In the genomic region with DNA sequence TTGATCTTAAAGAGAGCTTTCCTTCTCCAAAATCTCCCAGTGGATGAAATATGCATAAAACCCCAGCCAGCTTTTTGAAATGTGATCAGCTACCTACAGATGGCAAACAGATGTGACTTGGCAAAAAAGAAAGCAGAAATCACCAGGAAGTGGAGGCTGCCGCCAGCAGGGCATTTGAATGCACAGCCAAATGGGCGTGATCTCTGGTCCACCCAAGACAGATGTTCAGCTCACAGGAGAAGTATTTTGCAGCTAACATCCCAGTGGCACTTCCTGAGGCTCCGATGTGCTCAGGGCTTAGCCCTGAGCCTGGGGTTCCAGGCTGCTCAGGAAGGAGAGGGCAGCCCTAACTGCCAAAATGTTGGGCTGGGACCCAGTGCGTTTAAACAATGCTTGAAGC, we compare ENCODE assay signal across 9 cellular contexts.
DNase-seq lines count a peak whose midpoint lies in the region; ATAC-seq, FAIRE-seq and TF ChIP-seq lines count a peak whose summit lies in the region.
"Had no signal": no experiment of that assay in that cellular context is flagged by ENCODE, and none has a peak within 500 bp of the region (broad histone marks: within the 10 kb centered on the region; RNA-seq: fewer than 3 reads in every experiment).

No MANE protein-coding gene starts in this region.

- no peak for FAIRE-seq in pancreas (lab: Jason Lieb, UNC)

- H3K27me3 ChIP-seq in breast epithelium = no peaks in the 10 kb centered on the region
- H3K27me3 ChIP-seq in upper lobe of left lung = no peaks in the 10 kb centered on the region
- no peaks in the 10 kb centered on the region for H3K27me3 ChIP-seq in pancreas

- BruUV-seq in MCF 10A (replicated peaks; lab: Mats Ljungman, UMichigan) = no TSS peak

- WGBS in upper lobe of left lung, 2 donors = 40 to 65% methylated on average over 4 of the region's 4 CpGs
- 79 to 87% methylated on average over 4 of the region's 4 CpGs for WGBS in pancreas, 2 donors

- no peak for TF ChIP-seq EP300 in upper lobe of left lung (IDR thresholded peaks at IDR 0.05)

- H3K36me3 Mint-ChIP-seq in MCF 10A (ENCODE audit: insufficient read depth, unreplicated experiment) = no peaks in the 10 kb centered on the region
- peaks cover 8% of the 10 kb centered on the region for H3K36me3 Mint-ChIP-seq in chondrocyte (ENCODE audit: low read depth)
- no peaks in the 10 kb centered on the region for H3K36me3 Mint-ChIP-seq in WTC11

- intact Hi-C loops in MCF 10A (cut with micrococcal nuclease) (loop anchor here (1.0 kb wide), 1 partner anchor 81 kb away; no protein-coding TSS in a partner anchor), breast epithelium (cut with DNase I; ENCODE audit: low total_unique reads) (no loop called here), pancreas (cut with DNase I) (no loop called here)

- no peak overlapping the region for H3K4me3 ChIP-seq in breast epithelium
- H3K4me3 ChIP-seq in NB4 (ENCODE audit: low read depth, low read length) = no peak overlapping the region
- no peak overlapping the region for H3K4me3 ChIP-seq in upper lobe of left lung
- H3K4me3 ChIP-seq in pancreas = no peak overlapping the region

- no peak overlapping the region for H3K27ac Mint-ChIP-seq in MCF 10A (ENCODE audit: low read depth, unreplicated experiment)
- H3K27ac Mint-ChIP-seq in chondrocyte (ENCODE audit: unreplicated experiment) = peak overlapping the region; percentile 33
- H3K27ac Mint-ChIP-seq in WTC11 = no peak overlapping the region

- H3K4me3 Mint-ChIP-seq in MCF 10A (ENCODE audit: unreplicated experiment) (no peak overlapping the region), chondrocyte (ENCODE audit: unreplicated experiment) (no peak overlapping the region), WTC11 (no peak overlapping the region)

- POLR2A ChIA-PET in MCF 10A (lab: Yijun Ruan, JAX) (interaction anchor here (0.6 kb wide), 1 partner anchor 125 kb away, joined by 3 read pairs; no protein-coding TSS in a partner anchor), WTC11 (lab: Charles Lee) (no interaction called here)

- H3K4me1 Mint-ChIP-seq in MCF 10A (ENCODE audit: insufficient read depth, unreplicated experiment) = peaks cover 5% of the 10 kb centered on the region
- peaks cover 5% of the 10 kb centered on the region for H3K4me1 Mint-ChIP-seq in chondrocyte (ENCODE audit: low read depth)
- H3K4me1 Mint-ChIP-seq in WTC11 = peaks cover 6% of the 10 kb centered on the region

- CTCF ChIA-PET in MCF 10A (lab: Yijun Ruan, JAX) = interaction anchor here (0.6 to 1.3 kb wide), 4 partner anchors 8 to 56 kb away, joined by 3 to 4 read pairs (median 4); no protein-coding TSS in a partner anchor
- CTCF ChIA-PET in WTC11 (lab: Charles Lee) = interaction anchor here (0.8 to 1.3 kb wide), 4 partner anchors 11 to 74 kb away, joined by 3 to 6 read pairs (median 4); no protein-coding TSS in a partner anchor

- H3K4me1 ChIP-seq in breast epithelium = no peaks in the 10 kb centered on the region
- peaks cover 0 to 22% (median 14%) of the 10 kb centered on the region in 4 donors for H3K4me1 ChIP-seq in upper lobe of left lung
- no peaks in the 10 kb centered on the region for H3K4me1 ChIP-seq in pancreas

- H3K36me3 ChIP-seq in breast epithelium (no peaks in the 10 kb centered on the region), upper lobe of left lung (peaks cover 0 to 30% (median 7%) of the 10 kb centered on the region in 4 donors), pancreas (no peaks in the 10 kb centered on the region)

- H3K27me3 Mint-ChIP-seq in MCF 10A (ENCODE audit: insufficient read depth, unreplicated experiment) (no peaks in the 10 kb centered on the region), chondrocyte (ENCODE audit: low read depth) (no peaks in the 10 kb centered on the region), WTC11 (ENCODE audit: low read depth) (no peaks in the 10 kb centered on the region)

- no peak for TF ChIP-seq CTCF in MCF 10A (IDR thresholded peaks at IDR 0.05; ENCODE audit: unreplicated experiment)
- TF ChIP-seq CTCF in breast epithelium (IDR thresholded peaks at IDR 0.05) = no peak
- TF ChIP-seq CTCF in NB4 (IDR thresholded peaks at IDR 0.05; ENCODE audit: low read depth, low read length) = no peak
- peak; percentile 57 for TF ChIP-seq CTCF in chondrocyte (IDR thresholded peaks at IDR 0.05)
- peak in 1 of 6 experiments; percentile 6 for TF ChIP-seq CTCF in upper lobe of left lung (IDR thresholded peaks at IDR 0.05)
- no peak for TF ChIP-seq CTCF in pancreas (IDR thresholded peaks at IDR 0.05)
- TF ChIP-seq CTCF in WTC11 (IDR thresholded peaks at IDR 0.05) = no peak

- ATAC-seq in upper lobe of left lung (ENCODE audit: low FRiP score in 2 of 2) (peak in 1 of 2 donors; percentile 57), pancreas (no peak), WTC11 (no peak)

- peak; percentile 56 for DNase-seq in MCF 10A (ENCODE audit: unreplicated experiment)
- DNase-seq in breast epithelium (ENCODE audit: low spot score in 2 of 2) = no peak
- DNase-seq in NB4 (ENCODE audit: low read depth) = peak; percentile 52
- DNase-seq in chondrocyte (ENCODE audit: low spot score) = no peak
- DNase-seq in upper lobe of left lung = no peak
- DNase-seq in pancreas = no peak
- no peak for DNase-seq in WTC11 (ENCODE audit: low spot score)
- no peak for DNase-seq in ureter (ENCODE audit: low spot score)
- DNase-seq: activated CD8-positive, alpha-beta memory T cell treated with anti-CD3 and anti-CD28 coated beads, Interleukin-2, amount 50 U/mL, for 48 hours had no signal

- H3K9me3 Mint-ChIP-seq in MCF 10A (ENCODE audit: unreplicated experiment) = no peaks in the 10 kb centered on the region
- no peaks in the 10 kb centered on the region for H3K9me3 Mint-ChIP-seq in chondrocyte (ENCODE audit: low read depth)
- no peaks in the 10 kb centered on the region for H3K9me3 Mint-ChIP-seq in WTC11

- TF ChIP-seq POLR2A in breast epithelium (IDR thresholded peaks at IDR 0.05) (no peak), NB4 (IDR thresholded peaks at IDR 0.05; ENCODE audit: extremely low read depth, insufficient read length) (no peak), upper lobe of left lung (IDR thresholded peaks at IDR 0.05) (no peak)

- H3K9me3 ChIP-seq in breast epithelium (no peaks in the 10 kb centered on the region), upper lobe of left lung (no peaks in the 10 kb centered on the region), pancreas (no peaks in the 10 kb centered on the region)

- no peak overlapping the region for H3K27ac ChIP-seq in breast epithelium
- H3K27ac ChIP-seq in upper lobe of left lung = peak overlapping the region; percentile 13 to 57 (median 29)
- no peak overlapping the region for H3K27ac ChIP-seq in pancreas

TF ChIP-seq in WTC11, 78 proteins besides CTCF, POLR2A, EP300 and RAD21 (continues in another document):
- TF ChIP-seq ZBTB21 (CRISPR knock-in tag; IDR thresholded peaks at IDR 0.05; ENCODE audit: borderline replicate concordance) (no peak), ATF1 (CRISPR knock-in tag; IDR thresholded peaks at IDR 0.05) (no peak), ZNF425 (CRISPR knock-in tag; conservative IDR thresholded peaks at IDR 0.05) (no peak), JAZF1 (CRISPR knock-in tag; IDR thresholded peaks at IDR 0.05) (no peak), ZNF317 (CRISPR knock-in tag; IDR thresholded peaks at IDR 0.05; ENCODE audit: borderline replicate concordance, low read depth) (no peak), MLX (CRISPR knock-in tag; IDR thresholded peaks at IDR 0.05) (no peak), TEAD4 (CRISPR knock-in tag; IDR thresholded peaks at IDR 0.05) (no peak), ZNF138 (CRISPR knock-in tag; conservative IDR thresholded peaks at IDR 0.05) (no peak)
- TF ChIP-seq, protein P1, sequence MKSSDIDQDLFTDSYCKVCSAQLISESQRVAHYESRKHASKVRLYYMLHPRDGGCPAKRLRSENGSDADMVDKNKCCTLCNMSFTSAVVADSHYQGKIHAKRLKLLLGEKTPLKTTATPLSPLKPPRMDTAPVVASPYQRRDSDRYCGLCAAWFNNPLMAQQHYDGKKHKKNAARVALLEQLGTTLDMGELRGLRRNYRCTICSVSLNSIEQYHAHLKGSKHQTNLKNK (CRISPR knock-in tag; IDR thresholded peaks at IDR 0.05) = no peak

Comparison
In these comparisons a context has a peak if more than half of its experiments do, and no peak if none do; other contexts are left out.
1. DNase-seq: peak in MCF 10A (single experiment) and NB4 (single experiment); none in breast epithelium (0 of 2), chondrocyte (single experiment), upper lobe of left lung (0 of 2), pancreas (0 of 6), WTC11 (single experiment) and ureter (single experiment).
2. H3K27ac ChIP-seq: peak in upper lobe of left lung (4 of 4); none in breast epithelium (0 of 2) and pancreas (0 of 4).